Comparison of ENCODE assay signal across 23 cellular contexts in genomic region chr4:46323891-46324290, GRCh38.
"Had no signal": no experiment of that assay in that cellular context is flagged by ENCODE, and none has a peak within 500 bp of the region (broad histone marks: within the 10 kb centered on the region; RNA-seq: fewer than 3 reads in every experiment).

No MANE protein-coding gene starts in this region.

- H3K4me3 ChIP-seq: colonic mucosa, esophagus squamous epithelium, gastrocnemius medialis, heart right ventricle, left lung, lower lobe of right lung, mucosa of descending colon had no signal

- ATAC-seq: effector memory CD8-positive, alpha-beta T cell; esophagus mucosa; gastrocnemius medialis; heart right ventricle; left cardiac atrium; left lung; left ventricle myocardium superior; lower lobe of right lung; mucosa of descending colon had no signal

- H3K27me3 ChIP-seq: colonic mucosa, esophagus squamous epithelium, gastrocnemius medialis, heart right ventricle, left lung had no signal

- DNase-seq: colonic mucosa; cortex of kidney; effector CD8-positive, alpha-beta T cell; effector memory CD8-positive, alpha-beta T cell; endodermal cell; erythroblast; esophagus squamous epithelium; foreskin fibroblast; foreskin melanocyte; gastrocnemius medialis; glutamatergic neuron; heart right ventricle; left cardiac atrium; left lung; left ventricle myocardium superior; lower lobe of right lung; mesenchymal stem cell; mucosa of descending colon had no signal

- H3K4me1 ChIP-seq: colonic mucosa, esophagus squamous epithelium, gastrocnemius medialis, heart right ventricle, left lung, lower lobe of right lung had no signal

- FAIRE-seq: endometrium, islet of Langerhans, keratinocyte had no signal

- H3K9me3 ChIP-seq: colonic mucosa, esophagus squamous epithelium, gastrocnemius medialis, heart right ventricle, left lung, lower lobe of right lung, mucosa of descending colon had no signal

- H3K27ac ChIP-seq: colonic mucosa, epithelial cell of prostate, esophagus squamous epithelium, gastrocnemius medialis, heart right ventricle, left lung, lower lobe of right lung had no signal

- H3K36me3 ChIP-seq: colonic mucosa, esophagus squamous epithelium, gastrocnemius medialis, heart right ventricle, left lung, lower lobe of right lung had no signal
